ENCODE assay signal across 8 cellular contexts in the genomic region with DNA sequence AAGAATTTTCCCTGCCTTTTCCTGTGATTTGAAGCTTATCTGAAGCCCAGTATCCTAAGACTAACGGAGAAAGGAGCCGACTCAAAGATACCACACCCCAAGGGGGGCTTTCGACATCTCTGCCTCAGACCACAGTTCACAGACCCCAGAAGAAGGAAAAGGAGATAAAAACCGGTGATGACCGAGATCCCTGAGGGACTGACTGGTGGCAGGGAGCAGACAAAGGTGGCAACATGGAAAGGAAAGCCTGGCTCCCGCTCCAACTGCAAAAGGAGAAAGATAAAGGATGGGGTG. TPM values are rescaled to one million over a fixed set of nuclear protein-coding genes. Genes with fewer than 3 reads are reported as not detected.
DNase-seq lines count a peak whose midpoint lies in the region; ATAC-seq and TF ChIP-seq lines count a peak whose summit lies in the region.

No MANE protein-coding gene starts in this region.

- H4K20me1 ChIP-seq in DND-41 (ENCODE audit: insufficient read depth, low read length) = peaks cover 7% of the 10 kb centered on the region

- H3K4me2 ChIP-seq in DND-41 (ENCODE audit: insufficient read depth, low read length) = peak overlapping the region; percentile 70

- ATAC-seq in DND-41 (ENCODE audit: insufficient read depth, low read depth) = peak; percentile 6
- ATAC-seq in HG02840 (IDR thresholded peaks at IDR 0.05; ENCODE audit: low FRiP score, unreplicated experiment) = no peak

- peaks cover 60% of the 10 kb centered on the region for H3K79me2 ChIP-seq in DND-41 (ENCODE audit: insufficient read depth, low read length)

- peak overlapping the region; percentile 91 for H3K9ac ChIP-seq in DND-41 (ENCODE audit: low read depth, low read length)
- H3K9ac ChIP-seq in NT2/D1 (ENCODE audit: insufficient read length, low read depth) = peak overlapping the region; percentile 95

- peaks cover 42% of the 10 kb centered on the region for H3K4me1 ChIP-seq in DND-41 (ENCODE audit: insufficient read depth, low read length)
- H3K4me1 ChIP-seq in NT2/D1 (ENCODE audit: insufficient read depth, insufficient read length) = no peaks in the 10 kb centered on the region
- peaks cover 21% of the 10 kb centered on the region for H3K4me1 ChIP-seq in neuron (ENCODE audit: insufficient read depth, low read length)

- H3K4me3 ChIP-seq in DND-41 (ENCODE audit: low read depth in 1 of 2, low read length in 2 of 2) (peak overlapping the region; percentile 85 to 89), NT2/D1 (ENCODE audit: insufficient read length, low read depth) (peak overlapping the region; percentile 84), epithelial cell of esophagus (ENCODE audit: low read length) (peak overlapping the region; percentile 98), neuron (ENCODE audit: low read length) (peak overlapping the region; percentile 83)

- H3K36me3 ChIP-seq in DND-41 (ENCODE audit: insufficient read depth, low read length) (peaks cover 17% of the 10 kb centered on the region), NT2/D1 (ENCODE audit: insufficient read depth, insufficient read length, low read length) (peaks cover 7% of the 10 kb centered on the region), neuron (ENCODE audit: insufficient read depth, low read length) (peaks cover 2% of the 10 kb centered on the region)

- in situ Hi-C loops in G401 (cut with HindIII; ENCODE audit: low sequenced_read_pairs) = no loop called here

- TF ChIP-seq CTCF in DND-41 (IDR thresholded peaks at IDR 0.05; ENCODE audit: borderline replicate concordance, extremely low read depth, low read length, poor library complexity, severe bottlenecking) = no peak
- TF ChIP-seq CTCF in epithelial cell of esophagus (IDR thresholded peaks at IDR 0.05; ENCODE audit: insufficient read depth, low read depth, low read length, missing control alignments) = no peak

- H2AFZ ChIP-seq in DND-41 (ENCODE audit: low read depth, low read length) (peak overlapping the region; percentile 94), neuron (ENCODE audit: low read depth, low read length) (peak overlapping the region; percentile 77)

- H3K9me3 ChIP-seq in DND-41 (ENCODE audit: insufficient read depth, low read length, severe bottlenecking) = no peaks in the 10 kb centered on the region
- no peaks in the 10 kb centered on the region for H3K9me3 ChIP-seq in NT2/D1 (ENCODE audit: insufficient read depth, low read length)
- no peaks in the 10 kb centered on the region for H3K9me3 ChIP-seq in neuron (ENCODE audit: low read length)

- peak overlapping the region; percentile 95 for H3K27ac ChIP-seq in DND-41 (ENCODE audit: low read length)

- no peaks in the 10 kb centered on the region for H3K27me3 ChIP-seq in DND-41 (ENCODE audit: insufficient read depth, low read length, poor library complexity)
- H3K27me3 ChIP-seq in NT2/D1 (ENCODE audit: insufficient read depth, insufficient read length) = no peaks in the 10 kb centered on the region
- no peaks in the 10 kb centered on the region for H3K27me3 ChIP-seq in neuron (ENCODE audit: insufficient read depth, low read length)

- DNase-seq in DND-41 (no peak), NT2/D1 (ENCODE audit: low read depth, low spot score) (no peak), epithelial cell of esophagus (ENCODE audit: low read depth) (no peak), G401 (ENCODE audit: low spot score) (no peak), T1000 (lab: John Stamatoyannopoulos, UW) (no peak), HK-2 (ENCODE audit: unreplicated experiment) (no peak)

RNA-seq across cellular contexts. Expression of a gene that starts 0.7 kb away (rescaled TPM):
- total RNA-seq in G401 (2014; rRNA removed; shearing (Covaris generic)) = 11.8 and 19.6 TPM in 2 replicates

RNA-seq across cellular contexts. Expression of a gene that starts 47.6 kb away (rescaled TPM):
- total RNA-seq in G401 (2014; rRNA removed; shearing (Covaris generic)) = 342 and 464 TPM in 2 replicates
